In the genomic region with DNA sequence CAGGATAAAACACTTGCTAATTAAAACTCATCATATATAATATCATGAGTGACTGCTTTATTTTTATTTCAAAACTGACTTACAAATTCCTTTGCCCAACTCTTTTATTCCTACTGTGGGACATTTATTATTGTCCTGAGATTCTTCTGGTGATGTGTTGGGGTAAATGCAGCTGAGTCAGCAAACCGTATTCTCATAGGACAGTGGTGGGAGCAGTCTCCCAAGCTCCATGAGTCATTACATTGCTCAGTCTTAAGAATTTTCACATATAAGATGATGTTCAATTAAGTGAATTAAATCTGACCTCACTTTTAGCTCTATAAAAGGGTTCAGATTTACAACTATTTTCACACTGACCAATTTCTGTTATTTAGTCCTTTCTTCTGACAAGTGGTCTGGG, we compare ENCODE assay signal across 16 cellular contexts.
DNase-seq lines count a peak whose midpoint lies in the region; ATAC-seq and TF ChIP-seq lines count a peak whose summit lies in the region.
"Had no signal": no experiment of that assay in that cellular context is flagged by ENCODE, and none has a peak within 500 bp of the region (broad histone marks: within the 10 kb centered on the region; RNA-seq: fewer than 3 reads in every experiment).

No MANE protein-coding gene starts in this region.

- H2AK5ac ChIP-seq in mesendoderm (ENCODE audit: low read length), result no peak overlapping the region

- H3K56ac ChIP-seq in mesendoderm (ENCODE audit: low read length), result no peak overlapping the region

- ATAC-seq in HG02642 (IDR thresholded peaks at IDR 0.05; ENCODE audit: poor library complexity, unreplicated experiment), result no peak
- ATAC-seq: heart right ventricle had no signal

- H3K4me3 ChIP-seq in cardiac fibroblast (replicated peaks in 1 of 2; ENCODE audit: low read depth in 2 of 2, low read length in 2 of 2) (no peak overlapping the region), mesendoderm (ENCODE audit: low read length) (no peak overlapping the region), colonic mucosa (no peak overlapping the region)
- H3K4me3 ChIP-seq: BLaER1 treated with 17β-estradiol and CSF1 and Interleukin-3, amounts not matched to agents 10 nM and 100 nM; heart right ventricle; suprapubic skin had no signal

- H2BK120ac ChIP-seq in mesendoderm (ENCODE audit: low read depth, low read length), result no peak overlapping the region

- no peak overlapping the region for H3K4ac ChIP-seq in mesendoderm (ENCODE audit: low read depth, low read length)

- H4K8ac ChIP-seq in mesendoderm (ENCODE audit: low read depth, low read length), result no peak overlapping the region

- no peak overlapping the region for H2BK15ac ChIP-seq in mesendoderm (replicated peaks; ENCODE audit: low read depth)

- H3K27me3 ChIP-seq in mesendoderm (ENCODE audit: insufficient read depth, low read length, poor library complexity) (no peaks in the 10 kb centered on the region), colonic mucosa (no peaks in the 10 kb centered on the region)
- H3K27me3 ChIP-seq: BLaER1 treated with 17β-estradiol and CSF1 and Interleukin-3, amounts not matched to agents 10 nM and 100 nM; heart right ventricle; suprapubic skin had no signal

- no peak overlapping the region for H2BK5ac ChIP-seq in mesendoderm (ENCODE audit: low read length)

- H3K36me3 ChIP-seq in mesendoderm (ENCODE audit: control insufficient read depth, insufficient read depth, low read length) (no peaks in the 10 kb centered on the region), colonic mucosa (no peaks in the 10 kb centered on the region)
- H3K36me3 ChIP-seq: BLaER1 treated with 17β-estradiol and CSF1 and Interleukin-3, amounts not matched to agents 10 nM and 100 nM; heart right ventricle; suprapubic skin had no signal

- TF ChIP-seq CTCF in cardiac fibroblast (IDR thresholded peaks at IDR 0.05; ENCODE audit: low read depth, low read length) (no peak), colonic mucosa (IDR thresholded peaks at IDR 0.05) (no peak)

- no peaks in the 10 kb centered on the region for H3K79me1 ChIP-seq in mesendoderm (ENCODE audit: low read length)

- no CpG with 5 or more reads among the region's 1 CpG for WGBS in mesendoderm (ENCODE audit: extremely low coverage, insufficient coverage, low lambda C conversion rate)

- H4K5ac ChIP-seq in mesendoderm (ENCODE audit: low read length), result no peak overlapping the region

- H3K9ac ChIP-seq in mesendoderm (ENCODE audit: low read length), result no peak overlapping the region
- no peak overlapping the region for H3K9ac ChIP-seq in colonic mucosa (ENCODE audit: low read depth in 2 of 2, low read length in 2 of 2)
- H3K9ac ChIP-seq: BLaER1 treated with 17β-estradiol and CSF1 and Interleukin-3, amounts not matched to agents 10 nM and 100 nM had no signal

- H3K9me3 ChIP-seq in colonic mucosa, result no peaks in the 10 kb centered on the region
- H3K9me3 ChIP-seq: heart right ventricle, suprapubic skin had no signal

- H3K79me2 ChIP-seq in mesendoderm (ENCODE audit: control insufficient read depth, insufficient read depth, low read length), result no peaks in the 10 kb centered on the region

- DNase-seq in H4 (ENCODE audit: low spot score), result peak; percentile 10
- peak; percentile 7 for DNase-seq in OCI-M1 (lab: John Stamatoyannopoulos, UW)
- DNase-seq in cardiac fibroblast (ENCODE audit: low read depth in 2 of 2), result peak; percentile 66 to 75
- DNase-seq in mesendoderm, result peak; percentile 23
- DNase-seq in colonic mucosa, result no peak
- no peak for DNase-seq in NCI-H2029 (lab: John Stamatoyannopoulos, UW)
- no peak for DNase-seq in EL
- DNase-seq: activated B cell treated with CpG ODN at 0.5 μM for 24 hours, activated gamma-delta T cell, DMS53, endodermal cell, heart right ventricle, NCI-H2171 treated with DMSO at 0.1 percent for 48 hours had no signal

- no peaks in the 10 kb centered on the region for H3K4me1 ChIP-seq in mesendoderm (ENCODE audit: control insufficient read depth, low read depth, low read length)
- H3K4me1 ChIP-seq in colonic mucosa, result no peaks in the 10 kb centered on the region
- H3K4me1 ChIP-seq: heart right ventricle, suprapubic skin had no signal

- H3K18ac ChIP-seq in mesendoderm (ENCODE audit: low read length), result no peak overlapping the region

- no peak overlapping the region for H3K4me2 ChIP-seq in mesendoderm (ENCODE audit: low read length)
- H3K4me2 ChIP-seq: BLaER1 treated with 17β-estradiol and CSF1 and Interleukin-3, amounts not matched to agents 10 nM and 100 nM had no signal

- no peak overlapping the region for H3K27ac ChIP-seq in mesendoderm (ENCODE audit: low read depth, low read length)
- H3K27ac ChIP-seq in colonic mucosa, result no peak overlapping the region
- H3K27ac ChIP-seq: BLaER1 treated with 17β-estradiol and CSF1 and Interleukin-3, amounts not matched to agents 10 nM and 100 nM; heart right ventricle; suprapubic skin had no signal

- intact Hi-C loops in colonic mucosa (cut with DNase I), result no loop called here

- H3K23ac ChIP-seq in mesendoderm (ENCODE audit: low read length), result no peak overlapping the region

Comparison
In these comparisons a context has a peak if more than half of its experiments do, and no peak if none do; other contexts are left out.
1. DNase-seq: peak in H4 (single experiment), OCI-M1 (single experiment), cardiac fibroblast (2 of 2) and mesendoderm (single experiment); none in colonic mucosa (single experiment), NCI-H2029 (single experiment) and EL (single experiment).